In genomic region chr12:24822121-24822899, GRCh38 we compare ENCODE assay signal across 10 cellular contexts.
A peak's percentile ranks its signal among the peaks of the same experiment; 100 is the strongest.
DNase-seq lines count a peak whose midpoint lies in the region; ATAC-seq and TF ChIP-seq lines count a peak whose summit lies in the region.
"Had no signal": no experiment of that assay in that cellular context is flagged by ENCODE, and none has a peak within 500 bp of the region (broad histone marks: within the 10 kb centered on the region; RNA-seq: fewer than 3 reads in every experiment).

No MANE protein-coding gene starts in this region.

- H3K9me3 ChIP-seq in left ventricle myocardium inferior (replicated peaks) (no peaks in the 10 kb centered on the region), colonic mucosa (no peaks in the 10 kb centered on the region)
- H3K9me3 ChIP-seq: right atrium auricular region had no signal

- H3K36me3 ChIP-seq in left ventricle myocardium inferior (no peaks in the 10 kb centered on the region), colonic mucosa (no peaks in the 10 kb centered on the region)
- H3K36me3 ChIP-seq: right atrium auricular region had no signal

- H3K4me3 ChIP-seq in left ventricle myocardium inferior (no peak overlapping the region), colonic mucosa (no peak overlapping the region)
- H3K4me3 ChIP-seq: right atrium auricular region had no signal

- no peaks in the 10 kb centered on the region for H3K27me3 ChIP-seq in left ventricle myocardium inferior (ENCODE audit: low read depth)
- no peaks in the 10 kb centered on the region for H3K27me3 ChIP-seq in colonic mucosa
- H3K27me3 ChIP-seq: right atrium auricular region had no signal

- no peak overlapping the region for H3K27ac ChIP-seq in left ventricle myocardium inferior (replicated peaks)
- no peak overlapping the region for H3K27ac ChIP-seq in colonic mucosa
- H3K27ac ChIP-seq: right atrium auricular region had no signal

- intact Hi-C loops in left ventricle myocardium superior (cut with micrococcal nuclease), result no loop called here
- intact Hi-C loops in left ventricle myocardium inferior (cut with micrococcal nuclease), result no loop called here
- intact Hi-C loops in colonic mucosa (cut with DNase I), result no loop called here

- no peak for TF ChIP-seq CTCF in left ventricle myocardium inferior (IDR thresholded peaks at IDR 0.05; ENCODE audit: borderline replicate concordance)
- no peak for TF ChIP-seq CTCF in colonic mucosa (IDR thresholded peaks at IDR 0.05)

- DNase-seq in left ventricle myocardium superior (no peak), left ventricle myocardium inferior (no peak), astrocyte of the hippocampus (ENCODE audit: low read depth, low spot score) (peak; percentile 72), NCI-H2029 treated with DMSO at 0.1 percent for 48 hours (lab: John Stamatoyannopoulos, UW) (no peak), NCI-H2107 treated with DMSO at 0.1 percent for 48 hours (lab: John Stamatoyannopoulos, UW; ENCODE audit: unreplicated experiment) (no peak), colonic mucosa (no peak), NCI-H82 treated with DMSO at 0.1 percent for 48 hours (lab: John Stamatoyannopoulos, UW; ENCODE audit: unreplicated experiment) (no peak)
- DNase-seq: caudate nucleus had no signal

- no peak overlapping the region for H3K9ac ChIP-seq in colonic mucosa (ENCODE audit: low read depth in 2 of 2, low read length in 2 of 2)

- peak; percentile 55 for ATAC-seq in left ventricle myocardium superior
- peak; percentile 63 for ATAC-seq in HG02973 (IDR thresholded peaks at IDR 0.05; ENCODE audit: unreplicated experiment)

- H3K4me1 ChIP-seq in left ventricle myocardium inferior (no peaks in the 10 kb centered on the region), colonic mucosa (no peaks in the 10 kb centered on the region)
- H3K4me1 ChIP-seq: right atrium auricular region had no signal
